Comparison of ENCODE assay signal across 1 cellular context in the genomic region with DNA sequence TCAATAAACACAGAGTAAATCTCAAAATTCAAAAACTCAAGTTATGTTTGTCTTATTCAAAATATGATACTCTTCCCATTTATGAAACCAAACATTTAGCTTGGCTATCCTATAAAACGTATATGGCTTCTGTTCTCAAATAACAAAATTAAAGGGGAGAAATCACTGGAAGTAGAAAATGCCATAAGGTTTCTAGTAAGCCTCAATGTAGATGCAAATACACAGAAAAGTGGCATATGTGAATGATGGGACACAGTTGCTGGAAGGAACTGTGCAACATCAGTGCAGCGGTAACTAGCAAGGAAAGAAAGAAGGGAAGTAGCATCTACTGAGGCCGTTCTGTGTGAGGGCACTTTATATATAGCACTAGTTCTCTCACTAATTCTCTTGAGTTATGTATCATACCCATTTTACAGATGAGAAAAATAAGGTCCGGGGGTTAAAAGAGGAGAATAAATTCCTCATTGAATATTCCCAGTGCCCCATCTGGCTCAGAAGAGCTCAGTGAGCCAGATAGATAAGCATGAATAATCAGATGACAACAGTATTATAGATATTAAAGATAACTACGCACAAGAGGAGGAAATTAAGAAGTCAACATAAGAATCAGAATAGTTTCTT.
TF ChIP-seq lines count a peak whose summit lies in the region.

No MANE protein-coding gene starts in this region.

TF ChIP-seq in HepG2, 621 proteins besides CTCF, POLR2A, EP300 and RAD21:
- TF ChIP-seq ZNF629 (CRISPR knock-in tag; conservative IDR thresholded peaks at IDR 0.05), result peak; percentile 32; the same call in 1 of the 2 replicates
- TF ChIP-seq ZNF138 (CRISPR knock-in tag; IDR thresholded peaks at IDR 0.05; ENCODE audit: low read depth), result no peak
